Comparison of ENCODE assay signal across 8 cellular contexts in genomic region chr10:22344781-22345300, GRCh38. TPM values are rescaled to one million over a fixed set of nuclear protein-coding genes. Genes with fewer than 3 reads are reported as not detected.
DNase-seq lines count a peak whose midpoint lies in the region; ATAC-seq lines count a peak whose summit lies in the region.

No MANE protein-coding gene starts in this region.

- peaks cover 11% of the 10 kb centered on the region for H3K36me3 Mint-ChIP-seq in activated CD8-positive, alpha-beta memory T cell treated with anti-CD3 and anti-CD28 coated beads, Interleukin-2, amount 10 ng/mL, durations not matched to agents 7 days and 5 days
- H3K36me3 Mint-ChIP-seq in activated CD4-positive, alpha-beta memory T cell treated with anti-CD3 and anti-CD28 coated beads, Interleukin-2, amount 10 ng/mL, durations not matched to agents 7 days and 5 days (ENCODE audit: low read depth) = peaks cover 13% of the 10 kb centered on the region
- peaks cover 0 to 3% of the 10 kb centered on the region in 2 donors for H3K36me3 Mint-ChIP-seq in stimulated activated naive B cell treated with anti-CD40 and anti-IgM and Interleukin-4, amounts not matched to agents 10 μg/mL and 1 μg/mL and 100 μg/mL, for 72 hours

- peak overlapping the region; percentile 58 for H3K4me3 ChIP-seq in iPS-18a (ENCODE audit: low read length)

- POLR2A ChIA-PET in activated CD4-positive, alpha-beta memory T cell treated with anti-CD3 and anti-CD28 coated beads, Interleukin-2, amount 10 ng/mL, durations not matched to agents 7 days and 5 days (lab: Charles Lee) = interaction anchor here (1.0 to 2.0 kb wide), 3 partner anchors 13 to 341 kb away, joined by 3 to 5 read pairs (median 3); partner anchors contain the start of gene DNAJC1

- peaks cover 6% of the 10 kb centered on the region for H3K4me1 ChIP-seq in iPS-18a (ENCODE audit: control insufficient read depth, low read depth, low read length)

- DNase-seq in activated CD8-positive, alpha-beta memory T cell treated with anti-CD3 and anti-CD28 coated beads, Interleukin-2, amount 10 ng/mL, durations not matched to agents 7 days and 5 days = no peak
- no peak for DNase-seq in activated CD8-positive, alpha-beta memory T cell treated with anti-CD3 and anti-CD28 coated beads for 24 hours
- DNase-seq in activated CD4-positive, alpha-beta memory T cell treated with anti-CD3 and anti-CD28 coated beads, Interleukin-2, amount 10 ng/mL, durations not matched to agents 7 days and 5 days = no peak
- DNase-seq in stimulated activated naive B cell treated with anti-CD40 and anti-IgM and Interleukin-4, amounts not matched to agents 10 μg/mL and 1 μg/mL and 100 μg/mL, for 72 hours = no peak
- DNase-seq in SIG-M5 (lab: John Stamatoyannopoulos, UW) = no peak
- DNase-seq in COLO829 (ENCODE audit: low spot score) = no peak

- H3K4me3 Mint-ChIP-seq in activated CD8-positive, alpha-beta memory T cell treated with anti-CD3 and anti-CD28 coated beads, Interleukin-2, amount 10 ng/mL, durations not matched to agents 7 days and 5 days = peak overlapping the region; percentile 66
- peak overlapping the region; percentile 51 for H3K4me3 Mint-ChIP-seq in activated CD4-positive, alpha-beta memory T cell treated with anti-CD3 and anti-CD28 coated beads, Interleukin-2, amount 10 ng/mL, durations not matched to agents 7 days and 5 days
- peak overlapping the region; percentile 53 to 79 for H3K4me3 Mint-ChIP-seq in stimulated activated naive B cell treated with anti-CD40 and anti-IgM and Interleukin-4, amounts not matched to agents 10 μg/mL and 1 μg/mL and 100 μg/mL, for 72 hours

- H3K27ac Mint-ChIP-seq in activated CD8-positive, alpha-beta memory T cell treated with anti-CD3 and anti-CD28 coated beads, Interleukin-2, amount 10 ng/mL, durations not matched to agents 7 days and 5 days = peak overlapping the region; percentile 68
- peak overlapping the region; percentile 1 for H3K27ac Mint-ChIP-seq in activated CD4-positive, alpha-beta memory T cell treated with anti-CD3 and anti-CD28 coated beads, Interleukin-2, amount 10 ng/mL, durations not matched to agents 7 days and 5 days
- peak overlapping the region; percentile 77 for H3K27ac Mint-ChIP-seq in stimulated activated naive B cell treated with anti-CD40 and anti-IgM and Interleukin-4, amounts not matched to agents 10 μg/mL and 1 μg/mL and 100 μg/mL, for 72 hours

- H3K9me3 ChIP-seq in iPS-18a (ENCODE audit: control insufficient read depth, low read depth, low read length) = no peaks in the 10 kb centered on the region

- no peaks in the 10 kb centered on the region for H3K9me3 Mint-ChIP-seq in activated CD8-positive, alpha-beta memory T cell treated with anti-CD3 and anti-CD28 coated beads, Interleukin-2, amount 10 ng/mL, durations not matched to agents 7 days and 5 days (ENCODE audit: low read depth)
- H3K9me3 Mint-ChIP-seq in activated CD4-positive, alpha-beta memory T cell treated with anti-CD3 and anti-CD28 coated beads, Interleukin-2, amount 10 ng/mL, durations not matched to agents 7 days and 5 days = no peaks in the 10 kb centered on the region
- no peaks in the 10 kb centered on the region for H3K9me3 Mint-ChIP-seq in stimulated activated naive B cell treated with anti-CD40 and anti-IgM and Interleukin-4, amounts not matched to agents 10 μg/mL and 1 μg/mL and 100 μg/mL, for 72 hours

- CTCF ChIA-PET in activated CD8-positive, alpha-beta memory T cell treated with anti-CD3 and anti-CD28 coated beads, Interleukin-2, amount 10 ng/mL, durations not matched to agents 7 days and 5 days (lab: Charles Lee) = interaction anchor here (1.5 kb wide), 1 partner anchor 29 kb away, joined by 4 read pairs; the partner anchor contains the start of gene COMMD3
- CTCF ChIA-PET in activated CD4-positive, alpha-beta memory T cell treated with anti-CD3 and anti-CD28 coated beads, Interleukin-2, amount 10 ng/mL, durations not matched to agents 7 days and 5 days (lab: Charles Lee) = interaction anchor here (0.6 to 2.3 kb wide), 4 partner anchors 143 to 848 kb away, joined by 3 to 8 read pairs (median 4); no protein-coding TSS in a partner anchor

- H3K4me1 Mint-ChIP-seq in activated CD8-positive, alpha-beta memory T cell treated with anti-CD3 and anti-CD28 coated beads, Interleukin-2, amount 10 ng/mL, durations not matched to agents 7 days and 5 days = peaks cover 25% of the 10 kb centered on the region
- H3K4me1 Mint-ChIP-seq in activated CD4-positive, alpha-beta memory T cell treated with anti-CD3 and anti-CD28 coated beads, Interleukin-2, amount 10 ng/mL, durations not matched to agents 7 days and 5 days = peaks cover 28% of the 10 kb centered on the region
- H3K4me1 Mint-ChIP-seq in stimulated activated naive B cell treated with anti-CD40 and anti-IgM and Interleukin-4, amounts not matched to agents 10 μg/mL and 1 μg/mL and 100 μg/mL, for 72 hours = peaks cover 13 to 26% of the 10 kb centered on the region in 2 donors

- no peaks in the 10 kb centered on the region for H3K36me3 ChIP-seq in iPS-18a (ENCODE audit: control insufficient read depth, low read depth, low read length)

- ATAC-seq in activated CD8-positive, alpha-beta memory T cell treated with anti-CD3 and anti-CD28 coated beads, Interleukin-2, amount 10 ng/mL, durations not matched to agents 7 days and 5 days = no peak
- ATAC-seq in stimulated activated naive B cell treated with anti-CD40 and anti-IgM and Interleukin-4, amounts not matched to agents 10 μg/mL and 1 μg/mL and 100 μg/mL, for 72 hours (replicated peaks) = no peak
- no peak for ATAC-seq in HG03457 (IDR thresholded peaks at IDR 0.05; ENCODE audit: unreplicated experiment)

- H3K27me3 ChIP-seq in iPS-18a (ENCODE audit: control insufficient read depth, insufficient read depth, low read length) = peaks cover 90% of the 10 kb centered on the region

- H3K27me3 Mint-ChIP-seq in activated CD8-positive, alpha-beta memory T cell treated with anti-CD3 and anti-CD28 coated beads, Interleukin-2, amount 10 ng/mL, durations not matched to agents 7 days and 5 days = peaks cover 75% of the 10 kb centered on the region
- peaks cover 56% of the 10 kb centered on the region for H3K27me3 Mint-ChIP-seq in activated CD4-positive, alpha-beta memory T cell treated with anti-CD3 and anti-CD28 coated beads, Interleukin-2, amount 10 ng/mL, durations not matched to agents 7 days and 5 days
- H3K27me3 Mint-ChIP-seq in stimulated activated naive B cell treated with anti-CD40 and anti-IgM and Interleukin-4, amounts not matched to agents 10 μg/mL and 1 μg/mL and 100 μg/mL, for 72 hours = peaks cover 34 to 54% of the 10 kb centered on the region in 2 donors

- no peak overlapping the region for H3K27ac ChIP-seq in iPS-18a (ENCODE audit: low read length)

- no peak overlapping the region for H3K9ac ChIP-seq in iPS-18a (ENCODE audit: low read length)

RNA-seq across cellular contexts. Expression of gene SPAG6, which starts 0.5 kb away (rescaled TPM):
- total RNA-seq in activated CD8-positive, alpha-beta memory T cell treated with anti-CD3 and anti-CD28 coated beads, Interleukin-2, amount 10 ng/mL, durations not matched to agents 7 days and 5 days = 1 to 10 TPM; 3.7 to 6.0 TPM
- total RNA-seq in activated CD4-positive, alpha-beta memory T cell treated with anti-CD3 and anti-CD28 coated beads, Interleukin-2, amount 10 ng/mL, durations not matched to agents 7 days and 5 days = 1 to 10 TPM; 1.2 to 1.4 TPM

RNA-seq across cellular contexts. Expression of gene BMI1, which starts 23.9 kb away (rescaled TPM):
- total RNA-seq in activated CD8-positive, alpha-beta memory T cell treated with anti-CD3 and anti-CD28 coated beads, Interleukin-2, amount 10 ng/mL, durations not matched to agents 7 days and 5 days = 10 to 100 TPM; 45.9 to 74.6 TPM
- total RNA-seq in activated CD4-positive, alpha-beta memory T cell treated with anti-CD3 and anti-CD28 coated beads, Interleukin-2, amount 10 ng/mL, durations not matched to agents 7 days and 5 days = 10 to 100 TPM; 64.0 to 66.5 TPM

RNA-seq across cellular contexts. Expression of gene COMMD3, which starts 28.7 kb away (rescaled TPM):
- total RNA-seq in activated CD8-positive, alpha-beta memory T cell treated with anti-CD3 and anti-CD28 coated beads, Interleukin-2, amount 10 ng/mL, durations not matched to agents 7 days and 5 days = 100 to 1,000 TPM in 1 of 2 experiments, 10 to 100 TPM in 1; 70.6 to 103 TPM
- 10 to 100 TPM; 82.6 to 97.0 TPM for total RNA-seq in activated CD4-positive, alpha-beta memory T cell treated with anti-CD3 and anti-CD28 coated beads, Interleukin-2, amount 10 ng/mL, durations not matched to agents 7 days and 5 days

Comparison
In these comparisons a context has a peak if more than half of its experiments do, and no peak if none do; other contexts are left out.
1. H3K27ac Mint-ChIP-seq: peak in every context shown above with its lines; median percentile 77 in stimulated activated naive B cell treated with anti-CD40 and anti-IgM and Interleukin-4, amounts not matched to agents 10 μg/mL and 1 μg/mL and 100 μg/mL, for 72 hours; 68 in activated CD8-positive, alpha-beta memory T cell treated with anti-CD3 and anti-CD28 coated beads, Interleukin-2, amount 10 ng/mL, durations not matched to agents 7 days and 5 days; 1 in activated CD4-positive, alpha-beta memory T cell treated with anti-CD3 and anti-CD28 coated beads, Interleukin-2, amount 10 ng/mL, durations not matched to agents 7 days and 5 days.